ENCODE assay signal across 8 cellular contexts in the genomic region with DNA sequence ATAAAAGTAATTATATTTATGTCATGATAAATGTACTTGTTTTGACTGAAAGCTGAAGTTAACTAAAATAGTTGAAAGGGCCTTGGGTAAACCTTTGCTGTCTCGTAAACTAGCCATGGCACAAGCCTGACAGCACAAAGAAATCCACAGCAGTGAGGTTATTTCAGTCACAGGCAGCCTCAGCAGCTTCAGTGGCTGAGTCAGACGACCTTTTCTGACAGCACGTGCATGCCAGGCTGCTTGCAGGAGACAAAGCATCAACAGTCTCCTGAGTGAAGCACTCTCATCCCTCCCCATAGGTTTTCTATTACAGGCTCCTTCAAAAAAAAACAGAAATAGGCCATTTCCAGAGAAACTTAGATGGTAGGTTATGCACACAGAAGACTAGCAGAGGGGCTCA. TPM values are rescaled to one million over a fixed set of nuclear protein-coding genes. Genes with fewer than 3 reads are reported as not detected.
DNase-seq lines count a peak whose midpoint lies in the region; ATAC-seq, FAIRE-seq and TF ChIP-seq lines count a peak whose summit lies in the region.

No MANE protein-coding gene starts in this region.

- H3K36me3 ChIP-seq in keratinocyte (ENCODE audit: control insufficient read depth in 2 of 2, extremely low read depth in 1 of 2, insufficient read depth in 2 of 2, low read length in 2 of 2), result peaks cover 0 to 8% of the 10 kb centered on the region in 2 experiments
- peaks cover 0 to 2% of the 10 kb centered on the region in 2 donors for H3K36me3 ChIP-seq in aorta (ENCODE audit: control insufficient read depth in 1 of 2, insufficient read depth in 2 of 2, low read length in 1 of 2)

- no peak overlapping the region for H3K9ac ChIP-seq in keratinocyte (ENCODE audit: control insufficient read depth, extremely low read depth, insufficient read depth, low read length)

- intact Hi-C loops in aorta (cut with DNase I), result loop anchor here (5.0 to 10.0 kb wide), 2 partner anchors 43 to 311 kb away; no protein-coding TSS in a partner anchor

- H3K4me3 ChIP-seq in A549 (no peak overlapping the region), keratinocyte (ENCODE audit: control insufficient read depth in 2 of 3, extremely low read depth in 1 of 3, insufficient read depth in 2 of 3, low read depth in 1 of 3, low read length in 3 of 3) (no peak overlapping the region), aorta (ENCODE audit: low read length in 2 of 2) (no peak overlapping the region)

- WGBS in A549 (ENCODE audit: missing lambda C conversion rate), result 7% methylated on average over 3 of the region's 3 CpGs
- WGBS in aorta, 2 donors, result 1 to 11% methylated on average over 3 of the region's 3 CpGs

- POLR2A ChIA-PET in A549 (lab: Yijun Ruan, JAX), result no interaction called here

- TF ChIP-seq EP300 in A549 (IDR thresholded peaks at IDR 0.05), result no peak

- H3K79me2 ChIP-seq in keratinocyte (ENCODE audit: control insufficient read depth, insufficient read depth, low read length), result no peaks in the 10 kb centered on the region

- H3K27ac ChIP-seq in A549 (no peak overlapping the region), keratinocyte (ENCODE audit: control insufficient read depth, insufficient read depth, low read length) (no peak overlapping the region), aorta (ENCODE audit: low read depth in 1 of 2, low read length in 2 of 2) (no peak overlapping the region)

- ATAC-seq in A549 (peak in 1 of 2 experiments; percentile 63; a peak in 3 of 6 replicates), aorta (ENCODE audit: low FRiP score) (peak; percentile 84), GM19023 (IDR thresholded peaks at IDR 0.05; ENCODE audit: unreplicated experiment) (no peak)

- H2AFZ ChIP-seq in keratinocyte (ENCODE audit: control insufficient read depth, low read length), result no peak overlapping the region

- no peaks in the 10 kb centered on the region for H3K9me3 ChIP-seq in A549
- no peaks in the 10 kb centered on the region for H3K9me3 ChIP-seq in keratinocyte (ENCODE audit: control insufficient read depth, low read depth, low read length)
- H3K9me3 ChIP-seq in aorta (ENCODE audit: control insufficient read depth, low read length), result no peaks in the 10 kb centered on the region

- H3K4me2 ChIP-seq in A549, result peak overlapping the region; percentile 29; the same call in 1 of the 3 replicates
- H3K4me2 ChIP-seq in keratinocyte (ENCODE audit: control insufficient read depth, extremely low read depth, insufficient read depth, low read depth, low read length), result no peak overlapping the region

- CTCF ChIA-PET in A549 (lab: Yijun Ruan, JAX), result interaction anchor here (0.6 to 1.8 kb wide), 3 partner anchors 20 to 566 kb away, joined by 3 to 4 read pairs (median 3); no protein-coding TSS in a partner anchor

- no peaks in the 10 kb centered on the region for H4K20me1 ChIP-seq in keratinocyte (ENCODE audit: control insufficient read depth, extremely low read depth, insufficient read depth, low read length)

- DNase-seq in A549 (ENCODE audit: low read depth in 1 of 2, low spot score in 1 of 2) (peak in 1 of 2 experiments; percentile 29), HS-27A (ENCODE audit: low read depth) (peak; percentile 64), amniotic stem cell (lab: John Stamatoyannopoulos, UW) (peak; percentile 70), keratinocyte (ENCODE audit: low read depth, low spot score) (no peak), aorta (peak; percentile 72 to 75), D721Med (ENCODE audit: insufficient read length, low spot score) (no peak), 8988T (no peak)

- no peak for TF ChIP-seq CTCF in A549 (IDR thresholded peaks at IDR 0.05)
- TF ChIP-seq CTCF in keratinocyte (optimal IDR thresholded peaks at IDR 0.05 in 1 of 3, IDR thresholded peaks at IDR 0.05 in 1 of 3, conservative IDR thresholded peaks at IDR 0.05 in 1 of 3; ENCODE audit: extremely low read depth in 1 of 3, insufficient read depth in 2 of 3, low read length in 3 of 3), result no peak
- no peak for TF ChIP-seq CTCF in D721Med (IDR thresholded peaks at IDR 0.05; ENCODE audit: insufficient read depth, missing control alignments)

- dilution Hi-C loops in keratinocyte (cut with MboI; ENCODE audit: extremely low pct_ligation_motif_present, low sequenced_read_pairs), result no loop called here

- no peak for TF ChIP-seq RAD21 in A549 (conservative IDR thresholded peaks at IDR 0.05 in 1 of 2, IDR thresholded peaks at IDR 0.05 in 1 of 2)

- no peaks in the 10 kb centered on the region for H3K9me1 ChIP-seq in keratinocyte (ENCODE audit: control insufficient read depth, extremely low read depth, insufficient read depth, low read length)

- no peak for TF ChIP-seq POLR2A in A549 (IDR thresholded peaks at IDR 0.05; ENCODE audit: low read length)

- no peak for FAIRE-seq in A549 (lab: Jason Lieb, UNC)
- FAIRE-seq in keratinocyte (lab: Jason Lieb, UNC), result peak; percentile 20
- FAIRE-seq in D721Med (lab: Jason Lieb, UNC), result no peak

- no peaks in the 10 kb centered on the region for H3K27me3 ChIP-seq in keratinocyte (ENCODE audit: control insufficient read depth, extremely low read depth, insufficient read depth, low read length)
- no peaks in the 10 kb centered on the region for H3K27me3 ChIP-seq in aorta (ENCODE audit: control insufficient read depth in 1 of 2, insufficient read depth in 2 of 2, low read length in 1 of 2)

- peaks cover 9% of the 10 kb centered on the region; the same call in 1 of the 3 replicates for H3K4me1 ChIP-seq in A549
- peaks cover 3% of the 10 kb centered on the region for H3K4me1 ChIP-seq in keratinocyte (ENCODE audit: control insufficient read depth, extremely low read depth, insufficient read depth, low read length)
- H3K4me1 ChIP-seq in aorta (ENCODE audit: control insufficient read depth in 1 of 2, insufficient read depth in 2 of 2, low read length in 2 of 2), result peaks cover 2 to 6% of the 10 kb centered on the region in 2 donors

TF ChIP-seq in A549, 52 proteins besides CTCF, POLR2A, EP300 and RAD21:
- TF ChIP-seq, protein P1, sequence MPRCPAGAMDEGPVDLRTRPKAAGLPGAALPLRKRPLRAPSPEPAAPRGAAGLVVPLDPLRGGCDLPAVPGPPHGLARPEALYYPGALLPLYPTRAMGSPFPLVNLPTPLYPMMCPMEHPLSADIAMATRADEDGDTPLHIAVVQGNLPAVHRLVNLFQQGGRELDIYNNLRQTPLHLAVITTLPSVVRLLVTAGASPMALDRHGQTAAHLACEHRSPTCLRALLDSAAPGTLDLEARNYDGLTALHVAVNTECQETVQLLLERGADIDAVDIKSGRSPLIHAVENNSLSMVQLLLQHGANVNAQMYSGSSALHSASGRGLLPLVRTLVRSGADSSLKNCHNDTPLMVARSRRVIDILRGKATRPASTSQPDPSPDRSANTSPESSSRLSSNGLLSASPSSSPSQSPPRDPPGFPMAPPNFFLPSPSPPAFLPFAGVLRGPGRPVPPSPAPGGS (IDR thresholded peaks at IDR 0.05), result no peak
- TF ChIP-seq, protein P2, sequence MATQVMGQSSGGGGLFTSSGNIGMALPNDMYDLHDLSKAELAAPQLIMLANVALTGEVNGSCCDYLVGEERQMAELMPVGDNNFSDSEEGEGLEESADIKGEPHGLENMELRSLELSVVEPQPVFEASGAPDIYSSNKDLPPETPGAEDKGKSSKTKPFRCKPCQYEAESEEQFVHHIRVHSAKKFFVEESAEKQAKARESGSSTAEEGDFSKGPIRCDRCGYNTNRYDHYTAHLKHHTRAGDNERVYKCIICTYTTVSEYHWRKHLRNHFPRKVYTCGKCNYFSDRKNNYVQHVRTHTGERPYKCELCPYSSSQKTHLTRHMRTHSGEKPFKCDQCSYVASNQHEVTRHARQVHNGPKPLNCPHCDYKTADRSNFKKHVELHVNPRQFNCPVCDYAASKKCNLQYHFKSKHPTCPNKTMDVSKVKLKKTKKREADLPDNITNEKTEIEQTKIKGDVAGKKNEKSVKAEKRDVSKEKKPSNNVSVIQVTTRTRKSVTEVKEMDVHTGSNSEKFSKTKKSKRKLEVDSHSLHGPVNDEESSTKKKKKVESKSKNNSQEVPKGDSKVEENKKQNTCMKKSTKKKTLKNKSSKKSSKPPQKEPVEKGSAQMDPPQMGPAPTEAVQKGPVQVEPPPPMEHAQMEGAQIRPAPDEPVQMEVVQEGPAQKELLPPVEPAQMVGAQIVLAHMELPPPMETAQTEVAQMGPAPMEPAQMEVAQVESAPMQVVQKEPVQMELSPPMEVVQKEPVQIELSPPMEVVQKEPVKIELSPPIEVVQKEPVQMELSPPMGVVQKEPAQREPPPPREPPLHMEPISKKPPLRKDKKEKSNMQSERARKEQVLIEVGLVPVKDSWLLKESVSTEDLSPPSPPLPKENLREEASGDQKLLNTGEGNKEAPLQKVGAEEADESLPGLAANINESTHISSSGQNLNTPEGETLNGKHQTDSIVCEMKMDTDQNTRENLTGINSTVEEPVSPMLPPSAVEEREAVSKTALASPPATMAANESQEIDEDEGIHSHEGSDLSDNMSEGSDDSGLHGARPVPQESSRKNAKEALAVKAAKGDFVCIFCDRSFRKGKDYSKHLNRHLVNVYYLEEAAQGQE (IDR thresholded peaks at IDR 0.05), result no peak
- TF ChIP-seq PHF8 (IDR thresholded peaks at IDR 0.05; ENCODE audit: borderline replicate concordance, low read depth) (no peak), BHLHE40 (IDR thresholded peaks at IDR 0.05; ENCODE audit: low read depth, low read length) (0 out of 2 replicates have a peak, but pooled peaks have one; percentile 43), HEYL (CRISPR knock-in tag; IDR thresholded peaks at IDR 0.05) (no peak), FOSL2 (IDR thresholded peaks at IDR 0.05) (no peak), FOSL2 (CRISPR knock-in tag; IDR thresholded peaks at IDR 0.05) (no peak), CEBPB (IDR thresholded peaks at IDR 0.05) (no peak)

RNA-seq across cellular contexts. Expression of gene OXCT1, which starts 34.6 kb away (rescaled TPM):
- polyA plus RNA-seq in A549 (2011; rRNA removed) (1.6 and 2.6 TPM in 2 replicates), A549 (2017; fragmentation: RNase III; extraction: RNeasy Plus Mini Kit Qiagen cat#74134 plus additional on column Dnase treatment) (3.0 to 4.6 TPM (median 3.9 TPM) in 3 replicates), keratinocyte (16.8 to 34.0 TPM (median 21.5 TPM) in 3 replicates), aorta (10 to 100 TPM; 22.5 to 24.3 TPM)
- polyA plus RNA-seq in A549 (2012; cell fraction: cytosol; rRNA removed), result 0.71 and 0.77 TPM in 2 replicates
- 0.46 and 0.56 TPM in 2 replicates for polyA plus RNA-seq in A549 (2012; cell fraction: nucleus; rRNA removed)
- 0.33 and 0.73 TPM in 2 replicates for polyA minus RNA-seq in A549 (2011; rRNA and poly(A)+ RNA removed)
- 32.8 TPM for polyA plus RNA-seq in keratinocyte (2011; ENCODE audit: low read depth)
- polyA plus RNA-seq in keratinocyte (2011; cell fraction: cytosol; rRNA removed), result 12.1 and 23.3 TPM in 2 replicates
- polyA plus RNA-seq in keratinocyte (2011; cell fraction: nucleus; rRNA removed), result 19.2 and 21.4 TPM in 2 replicates
- 12.5 and 24.8 TPM in 2 replicates for polyA plus RNA-seq in keratinocyte (2012; ENCODE audit: low replicate concordance)
- 3.0 to 24.4 TPM (median 10.0 TPM) in 3 replicates for polyA minus RNA-seq in keratinocyte
- polyA minus RNA-seq in keratinocyte (2011; cell fraction: cytosol; rRNA and poly(A)+ RNA removed), result 11.1 TPM
- polyA minus RNA-seq in keratinocyte (2011; cell fraction: nucleus; rRNA and poly(A)+ RNA removed), result 11.9 and 21.3 TPM in 2 replicates
- total RNA-seq in aorta, result 10 to 100 TPM; 31.4 to 32.1 TPM

Comparison
In these comparisons a context has a peak if more than half of its experiments do, and no peak if none do; other contexts are left out.
1. DNase-seq: peak in HS-27A (single experiment), amniotic stem cell (single experiment) and aorta (2 of 2); none in keratinocyte (single experiment), D721Med (single experiment) and 8988T (single experiment).